In the genomic region with DNA sequence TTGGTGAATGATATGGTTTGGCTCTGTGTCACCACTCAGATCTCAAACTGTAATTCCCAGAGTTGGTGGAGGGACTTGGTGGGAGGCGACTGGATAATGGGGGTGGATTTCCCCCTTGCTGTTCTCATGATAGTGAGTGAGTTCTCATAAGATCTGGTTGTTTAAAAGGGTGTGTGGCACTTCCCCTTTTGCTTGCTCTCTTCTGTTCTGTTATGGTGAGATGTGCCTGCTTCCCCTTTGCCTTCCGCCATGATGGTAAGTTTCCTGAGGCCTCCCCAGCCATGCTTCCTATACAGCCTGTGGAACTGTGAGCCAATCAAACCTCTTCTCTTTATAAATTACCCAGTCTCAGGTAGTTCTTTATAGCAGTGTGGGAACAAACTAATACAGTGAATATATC, we compare ENCODE assay signal across 7 cellular contexts.
DNase-seq lines count a peak whose midpoint lies in the region; ATAC-seq, FAIRE-seq and TF ChIP-seq lines count a peak whose summit lies in the region.
"Not testable (repeated sequence)": the region's sequence is repeated elsewhere in the genome, so short reads cannot be mapped to it uniquely, and the experiment has no call there.

No MANE protein-coding gene starts in this region.

- H3K9me3 ChIP-seq in GM12878 (replicated peaks; ENCODE audit: control insufficient read depth, insufficient read depth, low read length), result not testable (repeated sequence)

- H3K4me2 ChIP-seq in GM12878 (ENCODE audit: control insufficient read depth, insufficient read depth), result not testable (repeated sequence)

- 50% methylated on average over 2 of the region's 2 CpGs for WGBS in GM12878 (ENCODE audit: insufficient coverage, insufficient replicate concordance, low lambda C conversion rate, missing lambda C conversion rate)

- TF ChIP-seq RAD21 in GM12878 (IDR thresholded peaks at IDR 0.05; ENCODE audit: insufficient read depth, low read depth, low read length), result not testable (repeated sequence)

- not testable (repeated sequence) for H3K27ac ChIP-seq in GM12878 (ENCODE audit: control insufficient read depth, insufficient read depth)

- H2AFZ ChIP-seq in GM12878 (ENCODE audit: control insufficient read depth, low read depth, low read length), result not testable (repeated sequence)

- POLR2A ChIA-PET in GM12878 (lab: Charles Lee), result not testable (repeated sequence)

- not testable (repeated sequence) for TF ChIP-seq POLR2A in GM12878 (IDR thresholded peaks at IDR 0.05; ENCODE audit: low read depth, low read length)

- H3K4me1 ChIP-seq in GM12878 (ENCODE audit: control insufficient read depth, insufficient read depth, low read length), result not testable (repeated sequence)

- not testable (repeated sequence) for BruUV-seq in GM12878 (replicated peaks; lab: Mats Ljungman, UMichigan)

- CTCF ChIA-PET in GM12878 (lab: Yijun Ruan, JAX), result not testable (repeated sequence)

- DNase-seq in CD1c-positive myeloid dendritic cell (ENCODE audit: extremely low spot score) (peak; percentile 51), Kasumi-1 (lab: John Stamatoyannopoulos, UW) (peak; percentile 68 to 74), MV-4-11 (lab: John Stamatoyannopoulos, UW) (peak; percentile 85), NOMO-1 treated with dmso at 0.1 percent for 144 hours (lab: John Stamatoyannopoulos, UW; ENCODE audit: unreplicated experiment) (peak; percentile 13), OCI-M1 (lab: John Stamatoyannopoulos, UW) (peak; percentile 73), UCSD-AML1 (lab: John Stamatoyannopoulos, UW; ENCODE audit: unreplicated experiment) (peak; percentile 8)
- DNase-seq in GM12878 (ENCODE audit: low read depth, low spot score), result not testable (repeated sequence)

- not testable (repeated sequence) for H3K79me2 ChIP-seq in GM12878 (ENCODE audit: control insufficient read depth, insufficient read depth, low read length)

- H3K4me3 ChIP-seq in GM12878, result not testable (repeated sequence)

- not testable (repeated sequence) for H3K9ac ChIP-seq in GM12878 (ENCODE audit: control insufficient read depth, insufficient read depth, low read length)

- RAD21 ChIA-PET in GM12878 (lab: Charles Lee; ENCODE audit: unreplicated experiment), result not testable (repeated sequence)

- SMC1A ChIA-PET in GM12878 (lab: Charles Lee; ENCODE audit: uncharacterized antibody, unreplicated experiment), result not testable (repeated sequence)

- not testable (repeated sequence) for TF ChIP-seq CTCF in GM12878 (IDR thresholded peaks at IDR 0.05 in 2 of 3, conservative IDR thresholded peaks at IDR 0.05 in 1 of 3; ENCODE audit: control insufficient read depth in 2 of 3, extremely low read depth in 1 of 3, insufficient read depth in 1 of 3, low read depth in 3 of 3, low read length in 3 of 3)

- peak; percentile 46; the same call in 2 of the 3 replicates for ATAC-seq in GM12878

- not testable (repeated sequence) for FAIRE-seq in GM12878 (lab: Jason Lieb, UNC)

- H3K36me3 ChIP-seq in GM12878 (ENCODE audit: control insufficient read depth in 2 of 2, insufficient read depth in 2 of 2, low read length in 1 of 2), result not testable (repeated sequence)

- not testable (repeated sequence) for H4K20me1 ChIP-seq in GM12878 (ENCODE audit: control insufficient read depth, insufficient read depth)

- intact Hi-C loops in GM12878 (cut with micrococcal nuclease; ENCODE audit: unreplicated experiment), result not testable (repeated sequence)

- not testable (repeated sequence) for TF ChIP-seq EP300 in GM12878 (IDR thresholded peaks at IDR 0.05; ENCODE audit: borderline replicate concordance in 1 of 2, control insufficient read depth in 1 of 2, low read depth in 2 of 2, low read length in 2 of 2)

- in situ Hi-C loops in GM12878 (cut with MboI), result not testable (repeated sequence)

- not testable (repeated sequence) for H3K27me3 ChIP-seq in GM12878 (replicated peaks in 1 of 2; ENCODE audit: control insufficient read depth in 2 of 2, insufficient read depth in 2 of 2, low read length in 1 of 2)

TF ChIP-seq in GM12878, 131 proteins besides CTCF, POLR2A, EP300 and RAD21:
- TF ChIP-seq SPI1 (IDR thresholded peaks at IDR 0.05; ENCODE audit: borderline replicate concordance, insufficient read depth, low read depth, low read length) (peak; percentile 86), MTA2 (IDR thresholded peaks at IDR 0.05; ENCODE audit: low read depth) (0 out of 2 replicates have a peak, but pooled peaks have one; percentile 23)
